ENCODE assay signal across 8 cellular contexts in genomic region chr13:30306762-30307193, GRCh38. TPM values are rescaled to one million over a fixed set of nuclear protein-coding genes. Genes with fewer than 3 reads are reported as not detected.
DNase-seq lines count a peak whose midpoint lies in the region; ATAC-seq and TF ChIP-seq lines count a peak whose summit lies in the region.

No MANE protein-coding gene starts in this region.

- H3K4me1 Mint-ChIP-seq in nephron = peaks cover 46% of the 10 kb centered on the region

- H3K4me1 ChIP-seq in ES-I3 (ENCODE audit: insufficient read depth, low read length) = peaks cover 19% of the 10 kb centered on the region
- H3K4me1 ChIP-seq in HAP-1 = peaks cover 38% of the 10 kb centered on the region

- DNase-seq in HAP-1 (ENCODE audit: low spot score in 2 of 2) (peak; percentile 91 to 97), MG63 (peak; percentile 92), fibroblast of villous mesenchyme (ENCODE audit: low read depth) (peak; percentile 91)
- DNase-seq in activated effector memory CD4-positive, alpha-beta T cell treated with anti-CD3 and anti-CD28 coated beads, Interleukin-2, amount 50 U/mL, for 16 hours = peak; percentile 95
- DNase-seq in stimulated activated naive CD8-positive, alpha-beta T cell treated with anti-CD3 and anti-CD28 coated beads, Interleukin-15, Interleukin-2, amounts not matched to agents 100 U/mL and 50 U/mL, for 24 hours = peak; percentile 95

- H3K27me3 Mint-ChIP-seq in nephron (ENCODE audit: low read depth) = no peaks in the 10 kb centered on the region

- peak overlapping the region; percentile 46 to 77 (median 72) for H3K27ac Mint-ChIP-seq in nephron

- peak overlapping the region; percentile 86 to 91 (median 90) for H3K4me3 Mint-ChIP-seq in nephron

- peak; percentile 91 for ATAC-seq in stimulated activated naive CD8-positive, alpha-beta T cell treated with anti-CD3 and anti-CD28 coated beads, Interleukin-15, Interleukin-2, amounts not matched to agents 100 U/mL and 50 U/mL, for 24 hours

- no peaks in the 10 kb centered on the region for H3K36me3 ChIP-seq in ES-I3 (ENCODE audit: insufficient read depth, low read length)
- H3K36me3 ChIP-seq in HAP-1 (replicated peaks) = no peaks in the 10 kb centered on the region
- no peaks in the 10 kb centered on the region for H3K36me3 ChIP-seq in MG63

- no peaks in the 10 kb centered on the region for H3K36me3 Mint-ChIP-seq in nephron (ENCODE audit: low read depth)

- TF ChIP-seq POLR2A in Raji (IDR thresholded peaks at IDR 0.05; ENCODE audit: insufficient read depth, low read depth, low read length) = peak; percentile 83

- no peaks in the 10 kb centered on the region for H3K9me3 ChIP-seq in ES-I3 (ENCODE audit: control insufficient read depth, insufficient read depth, low read length)
- H3K9me3 ChIP-seq in HAP-1 = no peaks in the 10 kb centered on the region
- H3K9me3 ChIP-seq in MG63 = no peaks in the 10 kb centered on the region

- H3K4me3 ChIP-seq in HAP-1 (peak overlapping the region; percentile 96), MG63 (peak overlapping the region; percentile 92), fibroblast of villous mesenchyme (ENCODE audit: low read depth, low read length) (peak overlapping the region; percentile 89)

- H3K27me3 ChIP-seq in HAP-1 (ENCODE audit: low read depth) (no peaks in the 10 kb centered on the region), MG63 (no peaks in the 10 kb centered on the region)

- peak overlapping the region; percentile 55 for H3K9ac ChIP-seq in ES-I3 (ENCODE audit: low read depth, low read length)

- in situ Hi-C loops in HAP-1 (cut with MboI; ENCODE audit: low sequenced_read_pairs) = no loop called here

- TF ChIP-seq CTCF in fibroblast of villous mesenchyme (IDR thresholded peaks at IDR 0.05; ENCODE audit: insufficient read depth, low read depth, low read length) (no peak), nephron (IDR thresholded peaks at IDR 0.05; ENCODE audit: unreplicated experiment in 3 of 3) (no peak)

- no peaks in the 10 kb centered on the region for H3K9me3 Mint-ChIP-seq in nephron

RNA-seq across cellular contexts. Expression of gene KATNAL1, which starts 0.6 kb away (rescaled TPM):
- total RNA-seq in MG63 (2014; rRNA removed; shearing (Covaris generic); ENCODE audit: low replicate concordance) = 13.6 and 29.8 TPM in 2 replicates
- 29.0 and 35.4 TPM in 2 replicates for total RNA-seq in fibroblast of villous mesenchyme

Comparison
In these comparisons a context has a peak if more than half of its experiments do, and no peak if none do; other contexts are left out.
1. Peak in every context shown above with its lines: DNase-seq, ATAC-seq and H3K4me3 ChIP-seq.